In genomic region chr2:54469484-54470053, GRCh38 we compare ENCODE assay signal across 15 cellular contexts. TPM values are rescaled to one million over a fixed set of nuclear protein-coding genes. Genes with fewer than 3 reads are reported as not detected.
DNase-seq lines count a peak whose midpoint lies in the region; ATAC-seq and TF ChIP-seq lines count a peak whose summit lies in the region.
"Had no signal": no experiment of that assay in that cellular context is flagged by ENCODE, and none has a peak within 500 bp of the region (broad histone marks: within the 10 kb centered on the region; RNA-seq: fewer than 3 reads in every experiment).

No MANE protein-coding gene starts in this region.

- H3K36me3 Mint-ChIP-seq in WTC11 = no peaks in the 10 kb centered on the region
- H3K36me3 Mint-ChIP-seq in stimulated activated memory B cell treated with anti-CD40 and anti-IgM and Interleukin-4, amounts not matched to agents 10 μg/mL and 1 μg/mL and 100 μg/mL, for 72 hours = no peaks in the 10 kb centered on the region
- H3K36me3 Mint-ChIP-seq: CD4-positive, alpha-beta memory T cell; stimulated activated effector memory CD8-positive, alpha-beta T cell treated with anti-CD3 and anti-CD28 coated beads, Interleukin-12 subunit alpha, Interleukin-12 subunit beta, amount 100 ng/mL, for 72 hours had no signal

- no peaks in the 10 kb centered on the region for H3K9me3 Mint-ChIP-seq in WTC11
- no peaks in the 10 kb centered on the region for H3K9me3 Mint-ChIP-seq in stimulated activated memory B cell treated with anti-CD40 and anti-IgM and Interleukin-4, amounts not matched to agents 10 μg/mL and 1 μg/mL and 100 μg/mL, for 72 hours
- H3K9me3 Mint-ChIP-seq: CD4-positive, alpha-beta memory T cell; stimulated activated effector memory CD8-positive, alpha-beta T cell treated with anti-CD3 and anti-CD28 coated beads, Interleukin-12 subunit alpha, Interleukin-12 subunit beta, amount 100 ng/mL, for 72 hours had no signal

- TF ChIP-seq CTCF in WTC11 (IDR thresholded peaks at IDR 0.05) = no peak

- no peak overlapping the region for H3K27ac Mint-ChIP-seq in WTC11
- no peak overlapping the region for H3K27ac Mint-ChIP-seq in stimulated activated memory B cell treated with anti-CD40 and anti-IgM and Interleukin-4, amounts not matched to agents 10 μg/mL and 1 μg/mL and 100 μg/mL, for 72 hours
- H3K27ac Mint-ChIP-seq: CD4-positive, alpha-beta memory T cell; stimulated activated effector memory CD8-positive, alpha-beta T cell treated with anti-CD3 and anti-CD28 coated beads, Interleukin-12 subunit alpha, Interleukin-12 subunit beta, amount 100 ng/mL, for 72 hours had no signal

- ATAC-seq in GM18868 (IDR thresholded peaks at IDR 0.05; ENCODE audit: unreplicated experiment) (peak; percentile 36), WTC11 (peak; percentile 71)
- no peak for ATAC-seq in stimulated activated memory B cell treated with anti-CD40 and anti-IgM and Interleukin-4, amounts not matched to agents 10 μg/mL and 1 μg/mL and 100 μg/mL, for 72 hours
- ATAC-seq: stimulated activated effector memory CD8-positive, alpha-beta T cell treated with anti-CD3 and anti-CD28 coated beads, Interleukin-12 subunit alpha, Interleukin-12 subunit beta, amount 100 ng/mL, for 72 hours had no signal

- peaks cover 12 to 62% (median 52%) of the 10 kb centered on the region in 5 donors for H3K4me1 ChIP-seq in subcutaneous abdominal adipose tissue (ENCODE audit: control insufficient read depth in 5 of 5, insufficient read depth in 5 of 5, low read length in 5 of 5)

- H3K27me3 Mint-ChIP-seq in WTC11 (ENCODE audit: low read depth) = no peaks in the 10 kb centered on the region
- H3K27me3 Mint-ChIP-seq in stimulated activated memory B cell treated with anti-CD40 and anti-IgM and Interleukin-4, amounts not matched to agents 10 μg/mL and 1 μg/mL and 100 μg/mL, for 72 hours = peaks cover under 1% of the 10 kb centered on the region

- H3K4me1 Mint-ChIP-seq in WTC11 = peaks cover 49% of the 10 kb centered on the region
- peaks cover 23% of the 10 kb centered on the region for H3K4me1 Mint-ChIP-seq in stimulated activated memory B cell treated with anti-CD40 and anti-IgM and Interleukin-4, amounts not matched to agents 10 μg/mL and 1 μg/mL and 100 μg/mL, for 72 hours
- H3K4me1 Mint-ChIP-seq: CD4-positive, alpha-beta memory T cell; stimulated activated effector memory CD8-positive, alpha-beta T cell treated with anti-CD3 and anti-CD28 coated beads, Interleukin-12 subunit alpha, Interleukin-12 subunit beta, amount 100 ng/mL, for 72 hours had no signal

- no peaks in the 10 kb centered on the region for H3K9me3 ChIP-seq in subcutaneous abdominal adipose tissue (ENCODE audit: control insufficient read depth in 5 of 5, low read length in 5 of 5)

- no peaks in the 10 kb centered on the region for H3K27me3 ChIP-seq in subcutaneous abdominal adipose tissue (ENCODE audit: control insufficient read depth in 5 of 5, insufficient read depth in 4 of 5, low read length in 5 of 5)

- DNase-seq in WTC11 (ENCODE audit: low spot score) (no peak), islet precursor cell (peak; percentile 95), ecto neural progenitor cell (ENCODE audit: low spot score) (no peak), AG08395 (ENCODE audit: low spot score) (no peak), caudate nucleus (lab: John Stamatoyannopoulos, UW) (no peak)
- DNase-seq: activated CD4-positive, alpha-beta T cell treated with anti-CD3 and anti-CD28 coated beads, Interleukin-2, amount 50 U/mL, for 1 hour; activated gamma-delta T cell treated with Interleukin-2 at 50 U/mL for 16 hours; CD4-positive, alpha-beta memory T cell; NCI-H345; SIG-M5; stimulated activated CD4-positive, alpha-beta T cell treated with anti-CD3 and anti-CD28 coated beads, Interleukin-12 subunit alpha, Interleukin-12 subunit beta, amount 100 ng/mL, for 4 hours had no signal

- CTCF ChIA-PET in WTC11 (lab: Charles Lee) = interaction anchor here (0.6 to 1.9 kb wide), 2 partner anchors 21 to 33 kb away, joined by 4 to 9 read pairs; no protein-coding TSS in a partner anchor

- H3K36me3 ChIP-seq in subcutaneous abdominal adipose tissue (ENCODE audit: control insufficient read depth in 5 of 5, insufficient read depth in 5 of 5, low read length in 5 of 5) = peaks cover 0 to 3% (median 0%) of the 10 kb centered on the region in 5 donors

- H3K9ac ChIP-seq in subcutaneous abdominal adipose tissue (ENCODE audit: low read length in 5 of 5) = peak overlapping the region in 2 of 5 donors; percentile 11 to 48

- peak overlapping the region in 1 of 5 donors; percentile 25 for H3K4me3 ChIP-seq in subcutaneous abdominal adipose tissue (ENCODE audit: low read depth in 1 of 5, low read length in 5 of 5)

- POLR2A ChIA-PET in WTC11 (lab: Charles Lee) = no interaction called here

- H3K27ac ChIP-seq in subcutaneous abdominal adipose tissue (ENCODE audit: low read depth, low read length) (peak overlapping the region; percentile 77), caudate nucleus (ENCODE audit: low read depth, low read length) (no peak overlapping the region)

- H3K4me3 Mint-ChIP-seq in WTC11 = no peak overlapping the region
- H3K4me3 Mint-ChIP-seq in stimulated activated memory B cell treated with anti-CD40 and anti-IgM and Interleukin-4, amounts not matched to agents 10 μg/mL and 1 μg/mL and 100 μg/mL, for 72 hours = no peak overlapping the region
- H3K4me3 Mint-ChIP-seq: CD4-positive, alpha-beta memory T cell; stimulated activated effector memory CD8-positive, alpha-beta T cell treated with anti-CD3 and anti-CD28 coated beads, Interleukin-12 subunit alpha, Interleukin-12 subunit beta, amount 100 ng/mL, for 72 hours had no signal

TF ChIP-seq in WTC11, 78 proteins besides CTCF, POLR2A, EP300 and RAD21:
- TF ChIP-seq ZNF138 (CRISPR knock-in tag; conservative IDR thresholded peaks at IDR 0.05) = no peak
TF ChIP-seq in WTC11: peak in this region for 0.

RNA-seq across cellular contexts. Expression of gene SPTBN1, which starts 13.4 kb away (rescaled TPM):
- 171 to 204 TPM (median 172 TPM) in 3 replicates for total RNA-seq in WTC11 (2021)
